ENCODE assay signal across 14 cellular contexts in the genomic region with DNA sequence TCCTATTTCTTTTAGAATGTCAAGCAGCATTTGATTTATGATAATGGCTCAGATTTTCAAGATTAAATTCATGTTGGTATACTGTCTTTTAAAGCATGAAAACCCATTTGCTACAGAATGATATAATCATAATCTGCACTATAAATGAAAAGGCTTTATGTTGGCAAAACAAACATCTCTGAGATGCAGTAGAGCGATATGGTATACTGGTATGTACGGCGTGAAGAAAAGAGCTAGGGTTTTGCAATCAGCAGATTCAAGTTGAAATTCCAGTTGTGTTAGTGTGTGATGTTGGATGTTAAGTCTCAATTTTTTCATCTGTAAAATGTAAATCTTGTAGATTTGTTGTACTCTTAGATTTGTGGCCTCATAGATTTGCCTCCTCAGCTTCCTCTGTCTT. TPM values are rescaled to one million over a fixed set of nuclear protein-coding genes. Genes with fewer than 3 reads are reported as not detected.
DNase-seq lines count a peak whose midpoint lies in the region; ATAC-seq, FAIRE-seq and TF ChIP-seq lines count a peak whose summit lies in the region.
"Had no signal": no experiment of that assay in that cellular context is flagged by ENCODE, and none has a peak within 500 bp of the region (broad histone marks: within the 10 kb centered on the region; RNA-seq: fewer than 3 reads in every experiment).

No MANE protein-coding gene starts in this region.

- H2AK5ac ChIP-seq in H1 (ENCODE audit: low read depth, low read length) = no peak overlapping the region
- H2AK5ac ChIP-seq in trophoblast cell (ENCODE audit: low read length) = no peak overlapping the region

- no peak overlapping the region for H3K18ac ChIP-seq in H1 (ENCODE audit: extremely low read depth, low read length)
- no peak overlapping the region for H3K18ac ChIP-seq in trophoblast cell (ENCODE audit: low read length)

- FAIRE-seq in A549 (lab: Jason Lieb, UNC) (peak; percentile 23), H1 (lab: Jason Lieb, UNC) (no peak)

- WGBS in A549 (ENCODE audit: missing lambda C conversion rate) = 91% methylated on average over 3 of the region's 3 CpGs
- 72% methylated on average over 3 of the region's 3 CpGs; no CpG with 5 or more reads in 1 of the 2 experiments for WGBS in H1 (ENCODE audit: extremely low coverage in 1 of 2, insufficient coverage in 1 of 2, insufficient read length in 1 of 2, insufficient replicate concordance in 2 of 2, low coverage in 1 of 2, low lambda C conversion rate in 2 of 2, missing lambda C conversion rate in 1 of 2), 2 experiments
- WGBS in trophoblast cell (ENCODE audit: extremely low coverage, insufficient coverage, insufficient read length) = no CpG with 5 or more reads among the region's 3 CpGs

- ATAC-seq in A549 (no peak), HG03159 (IDR thresholded peaks at IDR 0.05; ENCODE audit: unreplicated experiment) (no peak)

- no peaks in the 10 kb centered on the region for H3K9me3 ChIP-seq in A549
- 0 out of 4 replicates have a peak, but pooled peaks cover 0 to 2% of the 10 kb centered on the region in 2 experiments for H3K9me3 ChIP-seq in H1 (ENCODE audit: insufficient read depth in 2 of 2, low read depth in 1 of 2, low read length in 1 of 2)
- no peaks in the 10 kb centered on the region for H3K9me3 ChIP-seq in trophoblast cell (ENCODE audit: insufficient read depth, low read depth, low read length)

- H3K27ac ChIP-seq in A549 = no peak overlapping the region
- H3K27ac ChIP-seq in H1 (ENCODE audit: low read depth, low read length) = no peak overlapping the region
- H3K27ac ChIP-seq in trophoblast cell (ENCODE audit: low read depth, low read length) = no peak overlapping the region
- H3K27ac ChIP-seq: GM23248, HL-60 had no signal

- H3K14ac ChIP-seq in H1 (ENCODE audit: insufficient read length) = no peak overlapping the region
- H3K14ac ChIP-seq in trophoblast cell (ENCODE audit: low read length) = no peak overlapping the region

- H3K4me2 ChIP-seq in A549 (no peak overlapping the region), H1 (ENCODE audit: insufficient read depth in 1 of 2, low read depth in 2 of 2, low read length in 2 of 2) (no peak overlapping the region), trophoblast cell (ENCODE audit: low read length) (no peak overlapping the region)

- no peak for TF ChIP-seq RAD21 in A549 (conservative IDR thresholded peaks at IDR 0.05 in 1 of 2, IDR thresholded peaks at IDR 0.05 in 1 of 2)
- no peak for TF ChIP-seq RAD21 in H1 (IDR thresholded peaks at IDR 0.05 in 1 of 2, conservative IDR thresholded peaks at IDR 0.05 in 1 of 2; ENCODE audit: low read depth in 2 of 2, low read length in 2 of 2)

- no peaks in the 10 kb centered on the region for H4K20me1 ChIP-seq in H1 (replicated peaks in 1 of 2; ENCODE audit: control insufficient read depth in 1 of 2, insufficient read depth in 2 of 2, low read length in 2 of 2)

- H3K79me2 ChIP-seq in H1 (ENCODE audit: control insufficient read depth in 1 of 2, insufficient read depth in 2 of 2, low read length in 2 of 2) (no peaks in the 10 kb centered on the region), trophoblast cell (ENCODE audit: control insufficient read depth, insufficient read depth, low read length, poor library complexity) (no peaks in the 10 kb centered on the region)

- H2BK15ac ChIP-seq in H1 (ENCODE audit: low read length) = no peak overlapping the region

- no peak overlapping the region for H3K4me3 ChIP-seq in A549
- no peak overlapping the region for H3K4me3 ChIP-seq in H1 (ENCODE audit: extremely low read depth in 1 of 4, insufficient read depth in 2 of 4, low read depth in 3 of 4, low read length in 4 of 4)
- H3K4me3 ChIP-seq in trophoblast cell (ENCODE audit: low read depth, low read length) = no peak overlapping the region
- H3K4me3 ChIP-seq: GM23248 had no signal

- no peak overlapping the region for H4K8ac ChIP-seq in H1 (ENCODE audit: extremely low read depth, insufficient read depth, low read length)
- H4K8ac ChIP-seq in trophoblast cell (ENCODE audit: low read depth, low read length) = no peak overlapping the region

- no peaks in the 10 kb centered on the region for H3K23me2 ChIP-seq in H1 (ENCODE audit: low read depth, low read length)

- H3K56ac ChIP-seq in H1 (replicated peaks; ENCODE audit: insufficient read length, low read depth, low read length) = peak overlapping the region; percentile 85

- no peaks in the 10 kb centered on the region for H3K36me3 ChIP-seq in H1 (ENCODE audit: control insufficient read depth in 2 of 4, insufficient read depth in 4 of 4, low read length in 3 of 4)
- no peaks in the 10 kb centered on the region for H3K36me3 ChIP-seq in trophoblast cell (ENCODE audit: control insufficient read depth in 1 of 2, insufficient read depth in 2 of 2, low read length in 2 of 2)

- no peaks in the 10 kb centered on the region for H3K79me1 ChIP-seq in H1 (ENCODE audit: low read depth, low read length)
- H3K79me1 ChIP-seq in trophoblast cell (ENCODE audit: low read length) = peaks cover 8% of the 10 kb centered on the region

- no peak overlapping the region for H2BK20ac ChIP-seq in H1 (ENCODE audit: low read length)

- TF ChIP-seq POLR2A in A549 (IDR thresholded peaks at IDR 0.05; ENCODE audit: low read length) (no peak), H1 (IDR thresholded peaks at IDR 0.05; ENCODE audit: control extremely low read depth in 1 of 2, low read depth in 2 of 2, low read length in 2 of 2) (no peak)

- H3K9ac ChIP-seq in H1 (replicated peaks in 1 of 4; ENCODE audit: extremely low read depth in 1 of 4, low read depth in 3 of 4, low read length in 3 of 4) (no peak overlapping the region), trophoblast cell (ENCODE audit: low read length) (no peak overlapping the region)
- H3K9ac ChIP-seq: GM23248 had no signal

- TF ChIP-seq EP300 in A549 (IDR thresholded peaks at IDR 0.05) (no peak), H1 (IDR thresholded peaks at IDR 0.05; ENCODE audit: borderline replicate concordance in 1 of 2, low read depth in 2 of 2, low read length in 2 of 2) (no peak)

- H4K91ac ChIP-seq in H1 (replicated peaks; ENCODE audit: insufficient read length, low read length) = no peak overlapping the region
- no peak overlapping the region for H4K91ac ChIP-seq in trophoblast cell (ENCODE audit: low read depth, low read length)

- no peak for DNase-seq in A549 (ENCODE audit: low read depth in 1 of 2, low spot score in 1 of 2)
- DNase-seq in HEK293T (ENCODE audit: extremely low spot score) = no peak
- no peak for DNase-seq in H1 (ENCODE audit: low read depth in 1 of 2, low spot score in 2 of 2)
- DNase-seq in trophoblast cell = peak; percentile 54 to 90
- DNase-seq in NK-92 (lab: John Stamatoyannopoulos, UW; ENCODE audit: unreplicated experiment) = no peak
- DNase-seq in NCI-H1930 (lab: John Stamatoyannopoulos, UW) = no peak
- DNase-seq: C1 segment of cervical spinal cord; Calu3; CD4-positive, alpha-beta T cell; DMS 273 treated with DMSO at 0.1 percent for 48 hours; GM23248; H9 had no signal

- H3K23ac ChIP-seq in H1 (ENCODE audit: insufficient read length) = no peak overlapping the region
- H3K23ac ChIP-seq in trophoblast cell (ENCODE audit: low read length) = no peak overlapping the region

- H2AFZ ChIP-seq in H1 (ENCODE audit: low read length) (no peak overlapping the region), trophoblast cell (ENCODE audit: insufficient read depth, low read length, poor library complexity) (no peak overlapping the region)
- H2AFZ ChIP-seq: GM23248 had no signal

- CTCF ChIA-PET in A549 (lab: Yijun Ruan, JAX) (no interaction called here), HEK293T (lab: Yijun Ruan, JAX) (no interaction called here), H1 (lab: Charles Lee; ENCODE audit: partially characterized antibody) (interaction anchor here (0.9 kb wide), 1 partner anchor 181 kb away, joined by 3 read pairs; no protein-coding TSS in a partner anchor)

- no peak overlapping the region for H2BK5ac ChIP-seq in H1 (ENCODE audit: low read depth, low read length)
- H2BK5ac ChIP-seq in trophoblast cell (ENCODE audit: low read depth, low read length, poor library complexity) = no peak overlapping the region

- no peak overlapping the region for H4K5ac ChIP-seq in H1 (ENCODE audit: insufficient read length, low read depth, low read length)

- H3K27me3 ChIP-seq in H1 (replicated peaks in 1 of 4; ENCODE audit: control insufficient read depth in 3 of 4, extremely low read depth in 1 of 4, insufficient read depth in 3 of 4, low read length in 3 of 4) = no peaks in the 10 kb centered on the region
- no peaks in the 10 kb centered on the region for H3K27me3 ChIP-seq in trophoblast cell (ENCODE audit: insufficient read depth, low read length)

- POLR2A ChIA-PET in A549 (lab: Yijun Ruan, JAX) = no interaction called here
- POLR2A ChIA-PET in HEK293T (lab: Yijun Ruan, JAX) = no interaction called here
- POLR2A ChIA-PET in H1 (lab: Charles Lee; ENCODE audit: partially characterized antibody) = no interaction called here

- H3K4me1 ChIP-seq in A549 = peaks cover 7% of the 10 kb centered on the region
- H3K4me1 ChIP-seq in H1 (replicated peaks in 1 of 4; ENCODE audit: control insufficient read depth in 3 of 4, insufficient read depth in 4 of 4, low read length in 3 of 4) = 0 out of 7 replicates have a peak, but pooled peaks cover 0 to 2% (median 0%) of the 10 kb centered on the region in 4 experiments
- H3K4me1 ChIP-seq in trophoblast cell (ENCODE audit: control insufficient read depth in 1 of 2, insufficient read depth in 2 of 2, low read length in 2 of 2) = peaks cover 7 to 10% of the 10 kb centered on the region in 2 experiments

- no peak overlapping the region for H2BK12ac ChIP-seq in H1 (ENCODE audit: low read depth, low read length)
- no peak overlapping the region for H2BK12ac ChIP-seq in trophoblast cell (ENCODE audit: low read length)

- TF ChIP-seq CTCF in A549 (IDR thresholded peaks at IDR 0.05) (no peak), H1 (IDR thresholded peaks at IDR 0.05; ENCODE audit: control extremely low read depth in 1 of 3, insufficient read depth in 1 of 3, low read depth in 1 of 3, low read length in 3 of 3) (no peak)

- H3K4ac ChIP-seq in H1 (replicated peaks; ENCODE audit: insufficient read length, low read depth, low read length) (no peak overlapping the region), trophoblast cell (ENCODE audit: low read depth, low read length) (no peak overlapping the region)

- H2BK120ac ChIP-seq in H1 (replicated peaks; ENCODE audit: low read depth, low read length) (no peak overlapping the region), trophoblast cell (ENCODE audit: insufficient read depth, low read length, poor library complexity) (no peak overlapping the region)

- no peak overlapping the region for H4K12ac ChIP-seq in trophoblast cell (ENCODE audit: low read depth, low read length)

RNA-seq across cellular contexts. Expression of a gene that starts 53.2 kb away (rescaled TPM):
- polyA plus RNA-seq in A549 (2011; rRNA removed) (17.2 and 20.7 TPM in 2 replicates), A549 (2017; fragmentation: RNase III; extraction: RNeasy Plus Mini Kit Qiagen cat#74134 plus additional on column Dnase treatment) (8.2 to 9.1 TPM (median 8.4 TPM) in 3 replicates), H1 (2011; rRNA removed) (11.2 and 13.9 TPM in 2 replicates)
- 13.6 and 19.5 TPM in 2 replicates for polyA plus RNA-seq in A549 (2012; cell fraction: cytosol; rRNA removed)
- polyA plus RNA-seq in A549 (2012; cell fraction: nucleus; rRNA removed) = 11.3 and 16.7 TPM in 2 replicates
- 60.1 and 68.9 TPM in 2 replicates for polyA minus RNA-seq in A549 (2011; rRNA and poly(A)+ RNA removed)
- total RNA-seq in H1 (2021; fragmentation: NEBNext Ultra II Directional; extraction: Animal tissue kit (Norgen Biotek cat#: 25700)) = 31.6 and 34.9 TPM in 2 replicates
- 14.4 TPM for polyA plus RNA-seq in H1 (2011; cell fraction: cytosol; rRNA removed)
- 30.8 TPM for polyA plus RNA-seq in H1 (2011; cell fraction: nucleus; rRNA removed)
- 18.9 to 22.9 TPM (median 20.4 TPM) in 4 replicates for polyA plus RNA-seq in H1 (2012, experiment 1 of 2)
- 3.8 TPM for polyA plus RNA-seq in H1 (2012, experiment 2 of 2)
- polyA plus RNA-seq in H1 (2013, experiment 1 of 2) = 10.4 TPM
- 10.1 TPM for polyA plus RNA-seq in H1 (2013, experiment 2 of 2)
- polyA minus RNA-seq in H1 (2011; rRNA and poly(A)+ RNA removed) = 72.5 and 75.7 TPM in 2 replicates
- 36.9 TPM for polyA minus RNA-seq in H1 (2011; cell fraction: cytosol; rRNA and poly(A)+ RNA removed)
- polyA minus RNA-seq in H1 (2011; cell fraction: nucleus; rRNA and poly(A)+ RNA removed) = 61.0 TPM
- polyA plus RNA-seq in trophoblast cell (2013) = 17.2 TPM in 2 replicates

Comparison
In these comparisons a context has a peak if more than half of its experiments do, and no peak if none do; other contexts are left out.
1. DNase-seq: peak in trophoblast cell (2 of 2); none in A549 (0 of 2), HEK293T (single experiment), H1 (0 of 2), NK-92 (single experiment) and NCI-H1930 (0 of 2).